ENCODE assay signal across 17 cellular contexts in the genomic region with DNA sequence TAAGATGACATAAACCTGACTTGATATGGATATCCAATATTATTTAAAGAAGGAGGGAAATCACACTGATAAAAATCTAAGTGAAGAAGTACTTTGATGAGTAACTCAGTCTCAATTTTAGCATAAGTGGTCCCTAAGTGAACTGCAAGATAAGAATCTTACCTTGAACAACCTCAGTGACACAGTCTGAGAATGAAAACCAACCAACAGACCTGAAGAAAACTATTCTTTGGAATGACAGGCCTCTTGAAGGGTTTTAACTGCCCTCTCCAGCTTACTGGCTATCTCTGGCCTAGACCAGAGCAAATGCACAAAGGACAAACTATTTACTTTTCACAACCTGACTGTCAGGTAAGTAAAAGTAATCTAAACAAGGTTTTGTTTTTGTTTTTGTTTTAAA.
"Had no signal": no experiment of that assay in that cellular context is flagged by ENCODE, and none has a peak within 500 bp of the region (broad histone marks: within the 10 kb centered on the region; RNA-seq: fewer than 3 reads in every experiment).

No MANE protein-coding gene starts in this region.

- H3K4me1 Mint-ChIP-seq: nephron had no signal

- H3K9me3 ChIP-seq: breast epithelium, sigmoid colon, thyroid gland, uterus had no signal

- H3K27ac ChIP-seq: breast epithelium, coronary artery, sigmoid colon, SK-N-MC, thyroid gland, uterus had no signal

- H3K27me3 ChIP-seq: breast epithelium, sigmoid colon, thyroid gland, uterus had no signal

- DNase-seq: activated CD4-positive, alpha-beta T cell treated with anti-CD3 and anti-CD28 coated beads, Interleukin-2, amount 50 U/mL, for 4 hours; activated naive CD4-positive, alpha-beta T cell treated with Interleukin-2 at 50 U/mL for 16 hours; hypothalamus; midbrain; nucleus accumbens; posterior cingulate gyrus; sigmoid colon; stimulated activated CD4-positive, alpha-beta T cell treated with anti-CD3 and anti-CD28 coated beads, Interleukin-4, amount 100 ng/mL, for 24 hours; thyroid gland; uterus had no signal

- H3K36me3 ChIP-seq: breast epithelium, sigmoid colon, thyroid gland, uterus had no signal

- H3K36me3 Mint-ChIP-seq: stimulated activated memory B cell treated with anti-CD40 and anti-IgM and Interleukin-4, amounts not matched to agents 10 μg/mL and 1 μg/mL and 100 μg/mL, for 72 hours had no signal

- ATAC-seq: stimulated activated memory B cell treated with anti-CD40 and anti-IgM and Interleukin-4, amounts not matched to agents 10 μg/mL and 1 μg/mL and 100 μg/mL, for 72 hours had no signal

- H3K9me3 Mint-ChIP-seq: activated T-helper 1 cell treated with anti-CD3 and anti-CD28 coated beads, Interleukin-12 subunit alpha, Interleukin-12 subunit beta, Interleukin-2, Interleukin-4 antibody, amounts not matched to agents 30 ng/mL and 10 ng/mL and 1 ng/mL, durations not matched to agents 14 hours and 24 hours and 36 hours; nephron; stimulated activated memory B cell treated with anti-CD40 and anti-IgM and Interleukin-4, amounts not matched to agents 10 μg/mL and 1 μg/mL and 100 μg/mL, for 72 hours had no signal

- H3K4me3 ChIP-seq: breast epithelium, coronary artery, lung, sigmoid colon, SK-N-MC, thyroid gland, uterus had no signal

- H3K27me3 Mint-ChIP-seq: stimulated activated memory B cell treated with anti-CD40 and anti-IgM and Interleukin-4, amounts not matched to agents 10 μg/mL and 1 μg/mL and 100 μg/mL, for 72 hours had no signal

- H3K4me3 Mint-ChIP-seq: activated T-helper 1 cell treated with anti-CD3 and anti-CD28 coated beads, Interleukin-12 subunit alpha, Interleukin-12 subunit beta, Interleukin-2, Interleukin-4 antibody, amounts not matched to agents 30 ng/mL and 10 ng/mL and 1 ng/mL, durations not matched to agents 14 hours and 24 hours and 36 hours; nephron; stimulated activated memory B cell treated with anti-CD40 and anti-IgM and Interleukin-4, amounts not matched to agents 10 μg/mL and 1 μg/mL and 100 μg/mL, for 72 hours had no signal

- H3K27ac Mint-ChIP-seq: nephron; stimulated activated memory B cell treated with anti-CD40 and anti-IgM and Interleukin-4, amounts not matched to agents 10 μg/mL and 1 μg/mL and 100 μg/mL, for 72 hours had no signal
